Comparison of ENCODE assay signal across 11 cellular contexts in the genomic region with DNA sequence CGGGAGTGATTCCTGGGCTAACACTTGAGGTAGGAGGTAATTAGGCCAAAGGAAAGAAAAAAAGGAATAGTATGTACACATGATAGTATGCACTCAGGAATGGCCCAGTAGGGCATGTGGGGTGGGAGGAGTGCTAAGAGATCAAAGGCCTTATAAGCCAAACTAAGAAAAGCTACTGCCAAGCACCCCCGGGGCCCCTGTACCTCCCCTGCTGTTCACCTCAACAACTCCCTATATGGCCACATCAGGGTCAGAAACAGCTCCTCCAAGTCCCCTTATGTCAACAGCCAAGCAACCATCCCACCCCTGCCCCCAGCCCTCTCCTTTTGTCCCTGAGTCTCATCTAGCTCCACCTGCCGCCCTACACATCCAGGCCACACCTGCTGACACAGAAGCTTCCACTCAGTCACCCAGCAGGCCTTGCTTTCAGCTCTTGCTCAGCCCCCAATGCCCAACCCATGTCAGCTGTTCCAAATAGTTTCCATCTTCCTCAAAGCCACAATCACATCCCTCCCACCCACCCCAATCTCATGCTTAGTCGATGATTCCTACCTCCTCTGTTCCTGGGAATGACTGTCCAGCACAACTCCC.
DNase-seq lines count a peak whose midpoint lies in the region; ATAC-seq and TF ChIP-seq lines count a peak whose summit lies in the region.
"Had no signal": no experiment of that assay in that cellular context is flagged by ENCODE, and none has a peak within 500 bp of the region (broad histone marks: within the 10 kb centered on the region; RNA-seq: fewer than 3 reads in every experiment).

No MANE protein-coding gene starts in this region.

- H3K4me3 ChIP-seq in gastroesophageal sphincter (peak overlapping the region in 1 of 2 donors; percentile 7), trophoblast cell (ENCODE audit: low read depth, low read length) (no peak overlapping the region)
- H3K4me3 ChIP-seq: Peyer's patch had no signal

- H3K4me1 ChIP-seq in gastroesophageal sphincter, result peaks cover 36 to 98% (median 43%) of the 10 kb centered on the region in 3 donors
- H3K4me1 ChIP-seq in trophoblast cell (ENCODE audit: control insufficient read depth in 1 of 2, insufficient read depth in 2 of 2, low read length in 2 of 2), result peaks cover 0 to 4% of the 10 kb centered on the region in 2 experiments

- no peak overlapping the region for H4K8ac ChIP-seq in trophoblast cell (ENCODE audit: low read depth, low read length)

- H2BK12ac ChIP-seq in trophoblast cell (ENCODE audit: low read length), result no peak overlapping the region

- H3K27ac ChIP-seq in gastroesophageal sphincter (peak overlapping the region; percentile 84 to 100 (median 94)), trophoblast cell (ENCODE audit: low read depth, low read length) (no peak overlapping the region)
- H3K27ac ChIP-seq: epithelial cell of prostate had no signal

- no peak overlapping the region for H3K23ac ChIP-seq in trophoblast cell (ENCODE audit: low read length)

- no peak overlapping the region for H3K9ac ChIP-seq in trophoblast cell (ENCODE audit: low read length)

- no peak overlapping the region for H2BK5ac ChIP-seq in trophoblast cell (ENCODE audit: low read depth, low read length, poor library complexity)

- H2AFZ ChIP-seq in trophoblast cell (ENCODE audit: insufficient read depth, low read length, poor library complexity), result no peak overlapping the region

- no peak overlapping the region for H3K4ac ChIP-seq in trophoblast cell (ENCODE audit: low read depth, low read length)

- no peaks in the 10 kb centered on the region for H3K79me2 ChIP-seq in trophoblast cell (ENCODE audit: control insufficient read depth, insufficient read depth, low read length, poor library complexity)

- no peak overlapping the region for H3K18ac ChIP-seq in trophoblast cell (ENCODE audit: low read length)

- no peak for TF ChIP-seq EP300 in gastroesophageal sphincter (IDR thresholded peaks at IDR 0.05)

- no peak overlapping the region for H4K12ac ChIP-seq in trophoblast cell (ENCODE audit: low read depth, low read length)

- H3K27me3 ChIP-seq in gastroesophageal sphincter, result no peaks in the 10 kb centered on the region
- no peaks in the 10 kb centered on the region for H3K27me3 ChIP-seq in trophoblast cell (ENCODE audit: insufficient read depth, low read length)
- H3K27me3 ChIP-seq: Peyer's patch had no signal

- no peak overlapping the region for H3K14ac ChIP-seq in trophoblast cell (ENCODE audit: low read length)

- no peak overlapping the region for H2BK120ac ChIP-seq in trophoblast cell (ENCODE audit: insufficient read depth, low read length, poor library complexity)

- 49% methylated on average over 4 of the region's 4 CpGs; no CpG with 5 or more reads in 1 of the 2 donors for WGBS in gastroesophageal sphincter (ENCODE audit: low coverage in 1 of 2), 2 donors
- no CpG with 5 or more reads among the region's 4 CpGs for WGBS in trophoblast cell (ENCODE audit: extremely low coverage, insufficient coverage, insufficient read length)

- no peak for TF ChIP-seq POLR2A in gastroesophageal sphincter (IDR thresholded peaks at IDR 0.05)

- peaks cover 0 to 22% of the 10 kb centered on the region in 2 donors for H3K36me3 ChIP-seq in gastroesophageal sphincter
- no peaks in the 10 kb centered on the region for H3K36me3 ChIP-seq in trophoblast cell (ENCODE audit: control insufficient read depth in 1 of 2, insufficient read depth in 2 of 2, low read length in 2 of 2)
- H3K36me3 ChIP-seq: Peyer's patch had no signal

- TF ChIP-seq CTCF in gastroesophageal sphincter (IDR thresholded peaks at IDR 0.05), result no peak

- ATAC-seq in gastroesophageal sphincter (no peak), HG03280 (IDR thresholded peaks at IDR 0.05; ENCODE audit: unreplicated experiment) (no peak)

- DNase-seq in EH (ENCODE audit: low read depth) (peak; percentile 13), SHP77 (lab: John Stamatoyannopoulos, UW) (peak; percentile 60 to 76), trophoblast cell (peak; percentile 74 to 78), GM19238 (ENCODE audit: insufficient read length, low spot score) (no peak), amygdala (lab: John Stamatoyannopoulos, UW) (no peak), retina (no peak)
- DNase-seq: NCI-H1694, Peyer's patch had no signal

- no peaks in the 10 kb centered on the region for H3K79me1 ChIP-seq in trophoblast cell (ENCODE audit: low read length)

- no peak overlapping the region for H2AK5ac ChIP-seq in trophoblast cell (ENCODE audit: low read length)

- no peak overlapping the region for H3K4me2 ChIP-seq in trophoblast cell (ENCODE audit: low read length)

- H3K9me3 ChIP-seq in gastroesophageal sphincter, result no peaks in the 10 kb centered on the region
- no peaks in the 10 kb centered on the region for H3K9me3 ChIP-seq in trophoblast cell (ENCODE audit: insufficient read depth, low read depth, low read length)
- H3K9me3 ChIP-seq: Peyer's patch had no signal

- no peak overlapping the region for H4K91ac ChIP-seq in trophoblast cell (ENCODE audit: low read depth, low read length)

Comparison
In these comparisons a context has a peak if more than half of its experiments do, and no peak if none do; other contexts are left out.
1. DNase-seq: peak in EH (single experiment), SHP77 (2 of 2) and trophoblast cell (2 of 2); none in GM19238 (single experiment), amygdala (0 of 56) and retina (single experiment).